ENCODE assay signal across 17 cellular contexts in the genomic region with DNA sequence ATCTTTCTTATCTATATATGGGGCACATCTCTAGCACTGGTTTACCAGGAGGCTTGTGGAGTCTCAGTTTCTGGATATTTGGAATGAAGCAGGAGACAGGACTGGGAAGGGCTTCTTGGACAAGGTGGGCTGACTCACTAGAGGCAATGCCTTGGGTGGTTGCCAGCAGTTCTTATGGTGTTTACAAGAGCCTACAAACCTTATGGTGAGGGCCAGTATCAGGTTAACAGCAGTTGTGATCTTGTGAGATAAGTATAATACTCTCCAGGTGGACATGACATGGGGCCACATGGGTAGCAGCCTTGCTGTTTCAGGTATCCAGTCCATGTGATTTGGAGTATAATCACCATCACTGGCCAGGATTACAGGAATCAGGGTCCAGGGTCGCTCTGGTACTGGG. TPM values are rescaled to one million over a fixed set of nuclear protein-coding genes. Genes with fewer than 3 reads are reported as not detected.
DNase-seq lines count a peak whose midpoint lies in the region; ATAC-seq and TF ChIP-seq lines count a peak whose summit lies in the region.
"Had no signal": no experiment of that assay in that cellular context is flagged by ENCODE, and none has a peak within 500 bp of the region (broad histone marks: within the 10 kb centered on the region; RNA-seq: fewer than 3 reads in every experiment).

No MANE protein-coding gene starts in this region.

- ATAC-seq in GM19324 (IDR thresholded peaks at IDR 0.05; ENCODE audit: low FRiP score, unreplicated experiment) (no peak), GM19328 (IDR thresholded peaks at IDR 0.05; ENCODE audit: unreplicated experiment) (no peak)

- peak; percentile 89 for DNase-seq in DMS53 (lab: John Stamatoyannopoulos, UW)
- peak; percentile 37 for DNase-seq in NB4 (ENCODE audit: low read depth)
- peak; percentile 40 for DNase-seq in RKO (ENCODE audit: low spot score)
- peak; percentile 40 for DNase-seq in fibroblast of villous mesenchyme (ENCODE audit: low read depth)
- no peak for DNase-seq in activated CD4-positive, CD25-positive, alpha-beta regulatory T cell treated with anti-CD3 and anti-CD28 coated beads, Interleukin-2, amount 50 U/mL, for 72 hours
- no peak for DNase-seq in occipital lobe (lab: John Stamatoyannopoulos, UW)
- DNase-seq: activated CD8-positive, alpha-beta memory T cell treated with anti-CD3 and anti-CD28 coated beads, Interleukin-2, amount 50 U/mL, for 4 hours; GOT3; stimulated activated CD4-positive, alpha-beta T cell treated with anti-CD3 and anti-CD28 coated beads, Interleukin-4, amount 100 ng/mL, for 4 hours; stimulated activated naive CD4-positive, alpha-beta T cell; WERI-Rb-1 had no signal

- no peak for TF ChIP-seq POLR2A in NB4 (IDR thresholded peaks at IDR 0.05; ENCODE audit: extremely low read depth, insufficient read length)

- no peak for TF ChIP-seq CTCF in NB4 (IDR thresholded peaks at IDR 0.05; ENCODE audit: low read depth, low read length)
- no peak for TF ChIP-seq CTCF in fibroblast of villous mesenchyme (IDR thresholded peaks at IDR 0.05; ENCODE audit: insufficient read depth, low read depth, low read length)

- no peak overlapping the region for H3K4me3 ChIP-seq in NB4 (ENCODE audit: low read depth, low read length)
- H3K4me3 ChIP-seq in fibroblast of villous mesenchyme (ENCODE audit: low read depth, low read length) = no peak overlapping the region
- H3K4me3 ChIP-seq: coronary artery, SJSA1 had no signal

RNA-seq across cellular contexts. Expression of a gene that starts 10.2 kb away (rescaled TPM):
- total RNA-seq in fibroblast of villous mesenchyme (4.3 and 4.5 TPM in 2 replicates), occipital lobe (9.2 TPM)

RNA-seq across cellular contexts. Expression of a gene that starts 13.2 kb away (rescaled TPM):
- total RNA-seq in fibroblast of villous mesenchyme (0.64 and 0.86 TPM in 2 replicates), occipital lobe (5.8 TPM)

RNA-seq across cellular contexts. Expression of a gene that starts 41.7 kb away (rescaled TPM):
- total RNA-seq in fibroblast of villous mesenchyme (not detected in 2 replicates), occipital lobe (not detected)
- total RNA-seq: kidney epithelial cell, pulmonary artery endothelial cell, SJSA1 had no signal

Comparison
In these comparisons a context has a peak if more than half of its experiments do, and no peak if none do; other contexts are left out.
1. DNase-seq: peak in DMS53 (single experiment), NB4 (single experiment), RKO (single experiment) and fibroblast of villous mesenchyme (single experiment); none in activated CD4-positive, CD25-positive, alpha-beta regulatory T cell treated with anti-CD3 and anti-CD28 coated beads, Interleukin-2, amount 50 U/mL, for 72 hours (single experiment) and occipital lobe (single experiment).